In the genomic region with DNA sequence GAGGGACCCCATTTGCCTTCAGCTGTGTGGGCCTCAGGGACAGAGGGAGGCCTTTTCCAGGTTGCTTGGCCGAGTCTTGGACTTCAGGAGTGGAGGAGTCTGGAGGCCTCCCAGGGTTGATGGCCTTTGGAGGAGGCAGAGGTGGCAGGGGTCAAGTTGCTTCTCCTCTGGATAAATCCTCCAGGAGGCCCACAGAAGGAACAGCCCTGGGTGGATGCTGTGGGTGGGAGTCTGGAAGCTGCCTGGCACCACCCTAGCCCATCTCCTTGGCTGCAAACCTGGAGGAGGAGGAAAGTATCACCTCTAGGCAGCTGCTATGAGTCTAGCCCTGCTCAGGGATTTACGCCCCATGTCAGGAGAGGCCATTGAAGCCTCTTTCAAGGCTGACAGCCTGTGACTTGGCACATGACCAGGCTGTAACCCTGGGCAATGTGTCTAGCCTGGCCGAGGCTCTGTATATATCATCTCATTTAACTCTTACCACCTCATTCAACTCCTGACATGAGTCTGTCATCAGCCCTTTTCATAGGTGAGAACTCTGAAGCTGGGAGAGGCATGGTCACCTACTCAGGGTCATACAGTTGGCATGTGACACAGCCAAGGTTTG, we compare ENCODE assay signal across 1 cellular context.
TF ChIP-seq lines count a peak whose summit lies in the region.

No MANE protein-coding gene starts in this region.

TF ChIP-seq in SK-N-SH treated with all-trans-retinoic acid at 6 μM for 48 hours, 23 proteins besides CTCF, POLR2A, EP300 and RAD21 (continued from another document):
- TF ChIP-seq, protein P1, sequence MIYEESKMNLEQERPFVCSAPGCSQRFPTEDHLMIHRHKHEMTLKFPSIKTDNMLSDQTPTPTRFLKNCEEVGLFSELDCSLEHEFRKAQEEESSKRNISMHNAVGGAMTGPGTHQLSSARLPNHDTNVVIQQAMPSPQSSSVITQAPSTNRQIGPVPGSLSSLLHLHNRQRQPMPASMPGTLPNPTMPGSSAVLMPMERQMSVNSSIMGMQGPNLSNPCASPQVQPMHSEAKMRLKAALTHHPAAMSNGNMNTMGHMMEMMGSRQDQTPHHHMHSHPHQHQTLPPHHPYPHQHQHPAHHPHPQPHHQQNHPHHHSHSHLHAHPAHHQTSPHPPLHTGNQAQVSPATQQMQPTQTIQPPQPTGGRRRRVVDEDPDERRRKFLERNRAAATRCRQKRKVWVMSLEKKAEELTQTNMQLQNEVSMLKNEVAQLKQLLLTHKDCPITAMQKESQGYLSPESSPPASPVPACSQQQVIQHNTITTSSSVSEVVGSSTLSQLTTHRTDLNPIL (CRISPR knock-in tag; IDR thresholded peaks at IDR 0.05; ENCODE audit: low read depth): no peak
- TF ChIP-seq OSR1 (CRISPR knock-in tag; IDR thresholded peaks at IDR 0.05): no peak
- no peak for TF ChIP-seq BACH2 (CRISPR knock-in tag; IDR thresholded peaks at IDR 0.05; ENCODE audit: borderline replicate concordance)
- TF ChIP-seq TOX (CRISPR knock-in tag; IDR thresholded peaks at IDR 0.05; ENCODE audit: borderline replicate concordance): no peak
- TF ChIP-seq ZNF70 (CRISPR knock-in tag; IDR thresholded peaks at IDR 0.05): no peak
- TF ChIP-seq TCF4 (CRISPR knock-in tag; IDR thresholded peaks at IDR 0.05; ENCODE audit: borderline replicate concordance): no peak
- TF ChIP-seq ZNF8 (CRISPR knock-in tag; IDR thresholded peaks at IDR 0.05): no peak
